In genomic region chr12:65811968-65812700, GRCh38 we compare ENCODE assay signal across 24 cellular contexts. TPM values are rescaled to one million over a fixed set of nuclear protein-coding genes. Genes with fewer than 3 reads are reported as not detected.
A peak's percentile ranks its signal among the peaks of the same experiment; 100 is the strongest.
DNase-seq lines count a peak whose midpoint lies in the region; ATAC-seq and TF ChIP-seq lines count a peak whose summit lies in the region.
"Had no signal": no experiment of that assay in that cellular context is flagged by ENCODE, and none has a peak within 500 bp of the region (broad histone marks: within the 10 kb centered on the region; RNA-seq: fewer than 3 reads in every experiment).

No MANE protein-coding gene starts in this region.

- no peaks in the 10 kb centered on the region for H3K9me3 Mint-ChIP-seq in MCF 10A (ENCODE audit: unreplicated experiment)
- H3K9me3 Mint-ChIP-seq: T-helper 1 cell treated with Interleukin-12 subunit alpha and Interleukin-12 subunit beta and Interleukin-4 antibody, amounts not matched to agents 30 μg/mL and 1 μg/mL, for 36 hours had no signal

- H3K27ac ChIP-seq in breast epithelium = no peak overlapping the region
- H3K27ac ChIP-seq: lower lobe of right lung, neural progenitor cell, SJCRH30, tibial nerve had no signal

- no peak for TF ChIP-seq CTCF in MCF 10A (IDR thresholded peaks at IDR 0.05; ENCODE audit: unreplicated experiment)
- TF ChIP-seq CTCF in breast epithelium (IDR thresholded peaks at IDR 0.05) = no peak

- peak overlapping the region; percentile 83 for H3K27ac Mint-ChIP-seq in MCF 10A (ENCODE audit: low read depth, unreplicated experiment)
- H3K27ac Mint-ChIP-seq: activated T-cell treated with anti-CD3 and anti-CD28 coated beads, Interleukin-2, amount 50 U/mL, for 24 hours; B cell; neural progenitor cell; T-helper 1 cell treated with Interleukin-12 subunit alpha and Interleukin-12 subunit beta and Interleukin-4 antibody, amounts not matched to agents 30 μg/mL and 1 μg/mL, for 36 hours had no signal

- BruUV-seq in MCF 10A (replicated peaks; lab: Mats Ljungman, UMichigan) = no TSS peak

- intact Hi-C loops in MCF 10A (cut with micrococcal nuclease) (no loop called here), breast epithelium (cut with DNase I; ENCODE audit: low total_unique reads) (no loop called here)

- H3K27me3 Mint-ChIP-seq in MCF 10A (ENCODE audit: insufficient read depth, unreplicated experiment) = no peaks in the 10 kb centered on the region

- H3K4me1 ChIP-seq in breast epithelium (no peaks in the 10 kb centered on the region), adipocyte (ENCODE audit: control insufficient read depth, insufficient read depth, low read length) (peaks cover 39% of the 10 kb centered on the region)
- H3K4me1 ChIP-seq: lower lobe of right lung, tibial nerve had no signal

- H3K36me3 ChIP-seq in breast epithelium = no peaks in the 10 kb centered on the region
- no peaks in the 10 kb centered on the region for H3K36me3 ChIP-seq in adipocyte (ENCODE audit: control insufficient read depth, insufficient read depth, low read length, severe bottlenecking)
- H3K36me3 ChIP-seq: lower lobe of right lung, neural progenitor cell, SJCRH30, tibial nerve had no signal

- peaks cover 0 to 3% of the 10 kb centered on the region in 2 donors for H3K27me3 ChIP-seq in breast epithelium
- no peaks in the 10 kb centered on the region for H3K27me3 ChIP-seq in adipocyte (replicated peaks; ENCODE audit: control insufficient read depth, insufficient read depth, low read length)
- H3K27me3 ChIP-seq: neural progenitor cell, SJCRH30 had no signal

- peak overlapping the region; percentile 42 for H3K9ac ChIP-seq in adipocyte (ENCODE audit: low read length)
- H3K9ac ChIP-seq: neural progenitor cell had no signal

- peaks cover 23% of the 10 kb centered on the region for H3K4me1 Mint-ChIP-seq in MCF 10A (ENCODE audit: insufficient read depth, unreplicated experiment)
- H3K4me1 Mint-ChIP-seq: B cell had no signal

- ATAC-seq in GM18519 (IDR thresholded peaks at IDR 0.05; ENCODE audit: low FRiP score, unreplicated experiment) = no peak
- ATAC-seq: K562, lower lobe of right lung had no signal

- H3K4me3 Mint-ChIP-seq in MCF 10A (ENCODE audit: unreplicated experiment) = peak overlapping the region; percentile 17
- H3K4me3 Mint-ChIP-seq: activated T-cell treated with anti-CD3 and anti-CD28 coated beads, Interleukin-2, amount 50 U/mL, for 24 hours; B cell; neural progenitor cell; T-helper 1 cell treated with Interleukin-12 subunit alpha and Interleukin-12 subunit beta and Interleukin-4 antibody, amounts not matched to agents 30 μg/mL and 1 μg/mL, for 36 hours had no signal

- no peak for TF ChIP-seq POLR2A in breast epithelium (IDR thresholded peaks at IDR 0.05)

- CTCF ChIA-PET in MCF 10A (lab: Yijun Ruan, JAX) = no interaction called here

- H3K9me3 ChIP-seq in breast epithelium (no peaks in the 10 kb centered on the region), adipocyte (ENCODE audit: control insufficient read depth, low read length) (no peaks in the 10 kb centered on the region)
- H3K9me3 ChIP-seq: lower lobe of right lung, SJCRH30, tibial nerve had no signal

- POLR2A ChIA-PET in MCF 10A (lab: Yijun Ruan, JAX) = interaction anchor here (0.7 to 1.3 kb wide), 9 partner anchors 9 to 65 kb away, joined by 3 to 5 read pairs (median 3); no protein-coding TSS in a partner anchor

- no peak overlapping the region for H3K4me3 ChIP-seq in breast epithelium
- peak overlapping the region; percentile 56 for H3K4me3 ChIP-seq in adipocyte (ENCODE audit: low read length)
- H3K4me3 ChIP-seq: K562, lower lobe of right lung, neural progenitor cell, SJCRH30, tibial nerve had no signal

- no peaks in the 10 kb centered on the region for H3K36me3 Mint-ChIP-seq in MCF 10A (ENCODE audit: insufficient read depth, unreplicated experiment)

- no peak for DNase-seq in MCF 10A (ENCODE audit: unreplicated experiment)
- no peak for DNase-seq in breast epithelium (ENCODE audit: low spot score in 2 of 2)
- DNase-seq in adipocyte (ENCODE audit: low read depth) = peak; percentile 32
- peak; percentile 61 for DNase-seq in fibroblast of peridontal ligament (ENCODE audit: extremely low read depth)
- no peak for DNase-seq in GM03348 (ENCODE audit: low spot score)
- no peak for DNase-seq in DMS53 treated with DMSO at 0.1 percent for 48 hours (lab: John Stamatoyannopoulos, UW; ENCODE audit: unreplicated experiment)
- no peak for DNase-seq in NCI-H2171 treated with DMSO at 0.1 percent for 48 hours (lab: John Stamatoyannopoulos, UW)
- DNase-seq: 8988T; activated gamma-delta T cell treated with Interleukin-2 at 50 U/mL for 16 hours; activated T-cell treated with anti-CD3 and anti-CD28 coated beads, Interleukin-2, amount 50 U/mL, for 24 hours; DMS53; glutamatergic neuron; lower lobe of right lung; NCI-H1417 treated with DMSO at 0.1 percent for 48 hours; NCI-H510A treated with DMSO at 0.1 percent for 48 hours; SJCRH30; stimulated activated CD8-positive, alpha-beta memory T cell treated with anti-CD3 and anti-CD28 coated beads, Interleukin-4, amount 100 ng/mL, for 48 hours had no signal

RNA-seq across cellular contexts. Expression of gene HMGA2, which starts 12.1 kb away (rescaled TPM):
- total RNA-seq in MCF 10A (2022) (78.2 and 80.0 TPM in 2 replicates), breast epithelium (under 1 TPM in 1 of 3 donors, not detected in 2; 0.16 TPM)
- total RNA-seq: activated CD8-positive, alpha-beta memory T cell treated with anti-CD3 and anti-CD28 coated beads for 36 hours; B cell; lower lobe of right lung had no signal

Comparison
In these comparisons a context has a peak if more than half of its experiments do, and no peak if none do; other contexts are left out.
1. RNA of gene HMGA2, which starts 12.1 kb away (total RNA-seq): 78.2 to 80.0 TPM in MCF 10A; 0.16 TPM in breast epithelium; every median in the first group is over 10 times any median in the second.
2. DNase-seq: peak in adipocyte (single experiment) and fibroblast of peridontal ligament (single experiment); none in MCF 10A (single experiment), breast epithelium (0 of 2), GM03348 (single experiment), DMS53 treated with DMSO at 0.1 percent for 48 hours (single experiment) and NCI-H2171 treated with DMSO at 0.1 percent for 48 hours (single experiment).